In the genomic region with DNA sequence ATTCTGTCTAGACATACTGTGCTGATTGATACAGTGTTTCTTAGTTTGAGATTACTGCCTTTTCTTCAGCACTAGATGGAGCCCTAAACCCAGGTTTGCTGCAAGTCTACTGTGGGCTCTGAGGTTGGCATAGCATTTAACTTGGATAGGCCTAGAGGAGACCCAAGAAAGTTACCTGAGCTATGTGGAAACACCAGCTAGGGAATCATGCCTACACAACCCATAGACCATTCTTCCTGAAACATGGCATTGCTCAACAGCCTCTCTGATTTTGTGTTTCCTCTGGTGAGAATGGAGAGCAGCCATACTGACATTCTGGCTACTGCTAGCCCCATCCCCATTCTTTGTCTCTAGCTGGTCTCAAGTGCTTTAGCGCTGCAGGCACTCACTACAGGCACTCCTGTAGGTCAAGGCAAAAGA, we compare ENCODE assay signal across 1 cellular context.
TF ChIP-seq lines count a peak whose summit lies in the region.

No MANE protein-coding gene starts in this region.

TF ChIP-seq in WTC11, 78 proteins besides CTCF, POLR2A, EP300 and RAD21 (continued from another document):
- TF ChIP-seq, protein P1, sequence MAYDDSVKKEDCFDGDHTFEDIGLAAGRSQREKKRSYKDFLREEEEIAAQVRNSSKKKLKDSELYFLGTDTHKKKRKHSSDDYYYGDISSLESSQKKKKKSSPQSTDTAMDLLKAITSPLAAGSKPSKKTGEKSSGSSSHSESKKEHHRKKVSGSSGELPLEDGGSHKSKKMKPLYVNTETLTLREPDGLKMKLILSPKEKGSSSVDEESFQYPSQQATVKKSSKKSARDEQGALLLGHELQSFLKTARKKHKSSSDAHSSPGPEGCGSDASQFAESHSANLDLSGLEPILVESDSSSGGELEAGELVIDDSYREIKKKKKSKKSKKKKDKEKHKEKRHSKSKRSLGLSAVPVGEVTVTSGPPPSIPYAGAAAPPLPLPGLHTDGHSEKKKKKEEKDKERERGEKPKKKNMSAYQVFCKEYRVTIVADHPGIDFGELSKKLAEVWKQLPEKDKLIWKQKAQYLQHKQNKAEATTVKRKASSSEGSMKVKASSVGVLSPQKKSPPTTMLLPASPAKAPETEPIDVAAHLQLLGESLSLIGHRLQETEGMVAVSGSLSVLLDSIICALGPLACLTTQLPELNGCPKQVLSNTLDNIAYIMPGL (CRISPR knock-in tag; IDR thresholded peaks at IDR 0.05), result no peak
- no peak for TF ChIP-seq CREB1 (CRISPR knock-in tag; IDR thresholded peaks at IDR 0.05)
- TF ChIP-seq JAZF1 (CRISPR knock-in tag; IDR thresholded peaks at IDR 0.05), result no peak
- TF ChIP-seq CREM (CRISPR knock-in tag; IDR thresholded peaks at IDR 0.05), result no peak
